In the genomic region with DNA sequence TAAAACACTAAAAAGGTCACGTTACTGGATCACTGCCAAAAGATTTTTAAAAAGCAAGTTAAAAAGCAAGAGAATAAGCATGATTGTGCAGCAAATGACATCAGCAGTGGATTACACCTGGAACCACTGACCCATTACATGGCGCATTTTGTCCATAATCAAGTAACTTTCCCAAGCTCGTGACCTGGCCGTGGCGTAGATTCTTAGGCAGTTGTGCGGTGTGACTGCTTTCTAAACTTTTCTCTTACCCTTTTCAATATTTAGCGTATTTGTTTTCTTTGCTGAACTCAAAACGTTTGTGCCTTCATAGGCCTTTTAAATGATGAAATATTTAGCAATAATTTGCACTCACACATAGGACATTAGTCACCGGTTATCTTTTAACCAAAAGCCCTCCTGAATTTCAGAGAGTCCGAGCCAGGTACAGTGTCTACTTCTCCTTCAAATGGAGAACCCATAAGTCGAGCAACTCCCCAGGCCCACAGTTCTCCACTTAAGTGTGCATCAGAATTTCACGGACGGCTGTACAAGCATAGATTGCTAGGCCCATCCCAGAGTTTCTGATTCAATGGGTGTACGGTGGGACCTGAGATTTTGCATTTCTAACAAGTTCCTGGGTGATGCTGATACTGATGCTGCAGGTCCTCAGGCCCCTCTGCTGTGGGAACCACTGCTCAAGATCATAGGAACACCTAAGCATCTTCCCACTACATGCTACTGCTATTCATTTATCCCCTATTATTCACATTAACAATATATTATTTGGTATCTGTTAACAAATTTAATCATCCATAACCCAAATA, we compare ENCODE assay signal across 15 cellular contexts.
DNase-seq lines count a peak whose midpoint lies in the region; ATAC-seq, FAIRE-seq and TF ChIP-seq lines count a peak whose summit lies in the region.
"Had no signal": no experiment of that assay in that cellular context is flagged by ENCODE, and none has a peak within 500 bp of the region (broad histone marks: within the 10 kb centered on the region; RNA-seq: fewer than 3 reads in every experiment).

No MANE protein-coding gene starts in this region.

- no peaks in the 10 kb centered on the region for H3K36me3 Mint-ChIP-seq in WTC11
- H3K36me3 Mint-ChIP-seq: IgD-negative memory B cell had no signal

- CTCF ChIA-PET in HepG2 (lab: Yijun Ruan, JAX; ENCODE audit: low intra/inter-chr PET ratio, low total read pairs) (no interaction called here), WTC11 (lab: Charles Lee) (no interaction called here)

- TF ChIP-seq EP300 in HepG2 (IDR thresholded peaks at IDR 0.05; ENCODE audit: low read depth in 2 of 2, low read length in 2 of 2): no peak
- TF ChIP-seq EP300 in HepG2 (CRISPR knock-in tag; IDR thresholded peaks at IDR 0.05; ENCODE audit: borderline replicate concordance): no peak

- H3K9ac ChIP-seq in liver (ENCODE audit: low read depth in 1 of 2, low read length in 2 of 2): peak overlapping the region in 1 of 2 donors; percentile 47
- H3K9ac ChIP-seq in HepG2 (ENCODE audit: insufficient read depth, low read depth, low read length): no peak overlapping the region
- H3K9ac ChIP-seq: SK-N-SH had no signal

- TF ChIP-seq CTCF in liver (IDR thresholded peaks at IDR 0.05; ENCODE audit: low read depth, low read length, missing input control): no peak
- no peak for TF ChIP-seq CTCF in HepG2 (CRISPR knock-in tag; IDR thresholded peaks at IDR 0.05)
- TF ChIP-seq CTCF in WTC11 (IDR thresholded peaks at IDR 0.05): no peak
- no peak for TF ChIP-seq CTCF in tibial artery (IDR thresholded peaks at IDR 0.05)
- TF ChIP-seq CTCF in upper lobe of right lung (IDR thresholded peaks at IDR 0.05): no peak

- ATAC-seq in HepG2 (no peak), WTC11 (no peak), upper lobe of right lung (no peak)

- no peaks in the 10 kb centered on the region for H4K20me1 ChIP-seq in HepG2 (ENCODE audit: insufficient read depth, low read length)

- 70% methylated on average over 14 of the region's 14 CpGs for WGBS in liver
- WGBS in HepG2 (ENCODE audit: low lambda C conversion rate): 55% methylated on average over 14 of the region's 14 CpGs

- POLR2A ChIA-PET in HepG2 (lab: Yijun Ruan, JAX): no interaction called here
- POLR2A ChIA-PET in WTC11 (lab: Charles Lee): no interaction called here

- H3K4me2 ChIP-seq in HepG2 (ENCODE audit: low read depth, low read length): no peak overlapping the region
- H3K4me2 ChIP-seq: SK-N-SH had no signal

- H3K4me3 ChIP-seq in liver (ENCODE audit: low read depth in 1 of 3, low read length in 3 of 3): no peak overlapping the region
- H3K4me3 ChIP-seq in HepG2 (replicated peaks in 1 of 3; ENCODE audit: insufficient read depth in 1 of 3, low read depth in 2 of 3, low read length in 3 of 3): no peak overlapping the region
- no peak overlapping the region for H3K4me3 ChIP-seq in tibial artery
- H3K4me3 ChIP-seq in upper lobe of right lung: no peak overlapping the region
- H3K4me3 ChIP-seq: Peyer's patch had no signal

- H3K4me1 Mint-ChIP-seq in WTC11: peaks cover 10% of the 10 kb centered on the region
- H3K4me1 Mint-ChIP-seq: IgD-negative memory B cell had no signal

- no peak for DNase-seq in HepG2 (ENCODE audit: low spot score)
- no peak for DNase-seq in WTC11 (ENCODE audit: low spot score)
- DNase-seq in kidney tubule cell (ENCODE audit: low spot score): peak; percentile 68
- no peak for DNase-seq in tibial artery
- no peak for DNase-seq in DMS153 treated with DMSO at 0.1 percent for 48 hours (lab: John Stamatoyannopoulos, UW; ENCODE audit: unreplicated experiment)
- DNase-seq in upper lobe of right lung: no peak
- no peak for DNase-seq in caudate nucleus (lab: John Stamatoyannopoulos, UW)
- DNase-seq: C1 segment of cervical spinal cord, DMS153, NCI-H187 treated with DMSO at 0.1 percent for 48 hours, NCI-H774, Peyer's patch, SK-N-SH had no signal

- H3K4me1 ChIP-seq in liver (ENCODE audit: control insufficient read depth in 4 of 4, insufficient read depth in 4 of 4, low read length in 3 of 4) (peaks cover 0 to 7% (median 0%) of the 10 kb centered on the region in 4 donors), HepG2 (ENCODE audit: insufficient read depth, low read length) (no peaks in the 10 kb centered on the region), tibial artery (no peaks in the 10 kb centered on the region), upper lobe of right lung (no peaks in the 10 kb centered on the region)
- H3K4me1 ChIP-seq: Peyer's patch had no signal

- in situ Hi-C loops in HepG2 (cut with HindIII; ENCODE audit: extremely low pct_ligation_motif_present, low pct_unique_long_range_greater_than_20kb): no loop called here

- no peaks in the 10 kb centered on the region for H3K9me3 ChIP-seq in liver (ENCODE audit: control insufficient read depth in 4 of 4, low read length in 3 of 4)
- H3K9me3 ChIP-seq in HepG2 (ENCODE audit: low read length): no peaks in the 10 kb centered on the region
- no peaks in the 10 kb centered on the region for H3K9me3 ChIP-seq in tibial artery
- no peaks in the 10 kb centered on the region for H3K9me3 ChIP-seq in upper lobe of right lung
- H3K9me3 ChIP-seq: Peyer's patch, SK-N-SH had no signal

- no peak overlapping the region for H2AFZ ChIP-seq in HepG2 (ENCODE audit: low read length)

- no peaks in the 10 kb centered on the region for H3K79me2 ChIP-seq in HepG2 (ENCODE audit: insufficient read depth, low read length)

- FAIRE-seq in HepG2 (lab: Jason Lieb, UNC): no peak

- TF ChIP-seq RAD21 in liver (IDR thresholded peaks at IDR 0.05): peak; percentile 9 to 22
- no peak for TF ChIP-seq RAD21 in HepG2 (CRISPR knock-in tag; IDR thresholded peaks at IDR 0.05)

- BruUV-seq in HepG2 (replicated peaks; lab: Mats Ljungman, UMichigan): no TSS peak

- H3K36me3 ChIP-seq in liver (ENCODE audit: control insufficient read depth in 4 of 4, insufficient read depth in 3 of 4, low read depth in 1 of 4, low read length in 3 of 4) (no peaks in the 10 kb centered on the region), HepG2 (replicated peaks in 1 of 2; ENCODE audit: control insufficient read depth in 1 of 2, insufficient read depth in 2 of 2, low read length in 2 of 2) (no peaks in the 10 kb centered on the region), tibial artery (no peaks in the 10 kb centered on the region), upper lobe of right lung (no peaks in the 10 kb centered on the region)
- H3K36me3 ChIP-seq: Peyer's patch had no signal

- H3K27ac ChIP-seq in liver (ENCODE audit: low read depth in 1 of 2, low read length in 2 of 2) (peak overlapping the region; percentile 42 to 74), HepG2 (ENCODE audit: extremely low read length, insufficient read depth, low read length) (no peak overlapping the region), tibial artery (no peak overlapping the region), upper lobe of right lung (no peak overlapping the region), caudate nucleus (ENCODE audit: low read depth, low read length) (no peak overlapping the region)
- H3K27ac ChIP-seq: Peyer's patch had no signal

- no peak for TF ChIP-seq POLR2A in HepG2 (IDR thresholded peaks at IDR 0.05; ENCODE audit: insufficient read depth in 1 of 2, low read depth in 2 of 2, low read length in 2 of 2)

- H3K4me3 Mint-ChIP-seq in WTC11: no peak overlapping the region
- H3K4me3 Mint-ChIP-seq: IgD-negative memory B cell had no signal

- intact Hi-C loops in HepG2 (cut with micrococcal nuclease; ENCODE audit: unreplicated experiment): no loop called here
- intact Hi-C loops in tibial artery (cut with DNase I; ENCODE audit: low total_unique reads): no loop called here
- intact Hi-C loops in upper lobe of right lung (cut with DNase I): no loop called here

- H3K27me3 Mint-ChIP-seq in WTC11 (ENCODE audit: low read depth): no peaks in the 10 kb centered on the region

- H3K27me3 ChIP-seq in liver (ENCODE audit: control insufficient read depth in 4 of 4, insufficient read depth in 4 of 4, low read length in 3 of 4): no peaks in the 10 kb centered on the region
- no peaks in the 10 kb centered on the region for H3K27me3 ChIP-seq in HepG2 (ENCODE audit: control insufficient read depth in 1 of 2, insufficient read depth in 2 of 2, low read length in 2 of 2)
- H3K27me3 ChIP-seq in tibial artery: no peaks in the 10 kb centered on the region
- H3K27me3 ChIP-seq in upper lobe of right lung: no peaks in the 10 kb centered on the region
- H3K27me3 ChIP-seq: Peyer's patch had no signal

- H3K9me3 Mint-ChIP-seq in WTC11: no peaks in the 10 kb centered on the region
- H3K9me3 Mint-ChIP-seq: IgD-negative memory B cell had no signal

- H3K27ac Mint-ChIP-seq in WTC11: no peak overlapping the region
- H3K27ac Mint-ChIP-seq: IgD-negative memory B cell had no signal

TF ChIP-seq in liver, 16 proteins besides CTCF, POLR2A, EP300 and RAD21 (continues in another document):
- TF ChIP-seq TAF1 (conservative IDR thresholded peaks at IDR 0.05) (no peak), EGR1 (IDR thresholded peaks at IDR 0.05; ENCODE audit: low read depth in 2 of 2) (no peak), JUND (IDR thresholded peaks at IDR 0.05) (peak; percentile 66 to 71), YY1 (IDR thresholded peaks at IDR 0.05) (peak; percentile 33), RXRA (IDR thresholded peaks at IDR 0.05) (peak; percentile 27 to 66)
- TF ChIP-seq, protein P1, sequence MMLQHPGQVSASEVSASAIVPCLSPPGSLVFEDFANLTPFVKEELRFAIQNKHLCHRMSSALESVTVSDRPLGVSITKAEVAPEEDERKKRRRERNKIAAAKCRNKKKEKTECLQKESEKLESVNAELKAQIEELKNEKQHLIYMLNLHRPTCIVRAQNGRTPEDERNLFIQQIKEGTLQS (IDR thresholded peaks at IDR 0.05): peak; percentile 77

TF ChIP-seq in HepG2, 621 proteins besides CTCF, POLR2A, EP300 and RAD21 (continues in another document):
- TF ChIP-seq ZNF354B (CRISPR knock-in tag; IDR thresholded peaks at IDR 0.05) (no peak), ZNF660 (CRISPR knock-in tag; IDR thresholded peaks at IDR 0.05; ENCODE audit: borderline replicate concordance, low read depth) (no peak), AHR (CRISPR knock-in tag; IDR thresholded peaks at IDR 0.05) (no peak)

TF ChIP-seq in WTC11, 78 proteins besides CTCF, POLR2A, EP300 and RAD21:
- TF ChIP-seq GABPB1 (CRISPR knock-in tag; IDR thresholded peaks at IDR 0.05): peak; percentile 55
- TF ChIP-seq MXD4 (CRISPR knock-in tag; IDR thresholded peaks at IDR 0.05; ENCODE audit: borderline replicate concordance): no peak

Comparison
In these comparisons a context has a peak if more than half of its experiments do, and no peak if none do; other contexts are left out.
1. H3K27ac ChIP-seq: peak in liver (2 of 2); none in HepG2 (single experiment), tibial artery (0 of 2), upper lobe of right lung (single experiment) and caudate nucleus (single experiment).